ENCODE assay signal across 21 cellular contexts in the genomic region with DNA sequence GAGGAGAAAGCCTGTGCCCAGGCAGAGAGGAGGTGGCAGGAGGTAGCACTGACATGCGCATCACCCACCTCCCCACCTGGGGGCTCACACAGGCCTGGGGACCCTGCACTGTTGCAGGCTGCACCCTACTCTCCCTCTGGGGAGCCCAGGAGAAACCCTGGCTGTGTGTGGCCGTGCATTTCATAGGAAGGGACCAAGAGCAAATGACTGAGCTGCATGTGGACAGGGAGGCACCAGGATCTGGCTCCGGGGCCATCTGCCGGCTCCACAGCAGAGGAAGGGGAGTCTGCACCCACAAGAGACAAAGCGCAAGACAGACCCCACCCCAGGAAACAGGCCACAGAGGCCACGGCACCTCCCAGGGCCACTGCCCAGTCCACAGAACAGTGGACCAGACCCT.
"Had no signal": no experiment of that assay in that cellular context is flagged by ENCODE, and none has a peak within 500 bp of the region (broad histone marks: within the 10 kb centered on the region; RNA-seq: fewer than 3 reads in every experiment).

No MANE protein-coding gene starts in this region.

- H3K27me3 ChIP-seq: dorsolateral prefrontal cortex, esophagus muscularis mucosa, gastrocnemius medialis, heart right ventricle, sigmoid colon, suprapubic skin, thyroid gland had no signal

- H3K27ac Mint-ChIP-seq: nephron progenitor cell, type B pancreatic cell had no signal

- H3K27me3 Mint-ChIP-seq: naive thymus-derived CD4-positive, alpha-beta T cell; type B pancreatic cell had no signal

- ATAC-seq: gastrocnemius medialis; heart right ventricle; stimulated activated naive CD8-positive, alpha-beta T cell treated with anti-CD3 and anti-CD28 coated beads, Interleukin-15, Interleukin-2, amounts not matched to agents 100 U/mL and 50 U/mL, for 24 hours had no signal

- H3K9me3 Mint-ChIP-seq: naive thymus-derived CD4-positive, alpha-beta T cell; nephron progenitor cell; type B pancreatic cell had no signal

- H3K4me1 ChIP-seq: gastrocnemius medialis, parathyroid adenoma, psoas muscle, sigmoid colon, suprapubic skin, thyroid gland had no signal

- H3K9ac ChIP-seq: parathyroid adenoma had no signal

- H3K36me3 ChIP-seq: esophagus muscularis mucosa, gastrocnemius medialis, sigmoid colon, suprapubic skin, thyroid gland had no signal

- H3K9me3 ChIP-seq: esophagus muscularis mucosa, gastrocnemius medialis, heart right ventricle, psoas muscle, sigmoid colon, suprapubic skin, thyroid gland had no signal

- H2AFZ ChIP-seq: parathyroid adenoma had no signal

- DNase-seq: dorsolateral prefrontal cortex; effector memory CD4-positive, alpha-beta T cell; gastrocnemius medialis; heart right ventricle; hypothalamus; kidney glomerular epithelial cell; naive thymus-derived CD4-positive, alpha-beta T cell; nephron progenitor cell; nucleus accumbens; psoas muscle; retina; sigmoid colon; stimulated activated CD4-positive, alpha-beta T cell treated with anti-CD3 and anti-CD28 coated beads, Interleukin-12 subunit alpha, Interleukin-12 subunit beta, amount 100 ng/mL, for 4 hours; stimulated activated naive CD8-positive, alpha-beta T cell treated with anti-CD3 and anti-CD28 coated beads, Interleukin-15, Interleukin-2, amounts not matched to agents 100 U/mL and 50 U/mL, for 24 hours; thyroid gland had no signal

- H3K79me2 ChIP-seq: parathyroid adenoma had no signal

- H3K27ac ChIP-seq: coronary artery, dorsolateral prefrontal cortex, esophagus muscularis mucosa, gastrocnemius medialis, heart right ventricle, parathyroid adenoma, psoas muscle, sigmoid colon, skin epidermis, suprapubic skin, thyroid gland had no signal

- H3K4me3 Mint-ChIP-seq: naive thymus-derived CD4-positive, alpha-beta T cell; nephron progenitor cell; type B pancreatic cell had no signal

- H3K4me1 Mint-ChIP-seq: nephron progenitor cell had no signal

- H3K4me3 ChIP-seq: coronary artery, dorsolateral prefrontal cortex, esophagus muscularis mucosa, gastrocnemius medialis, heart right ventricle, psoas muscle, sigmoid colon, skin epidermis, suprapubic skin, thyroid gland had no signal
